ENCODE assay signal across 9 cellular contexts in the genomic region with DNA sequence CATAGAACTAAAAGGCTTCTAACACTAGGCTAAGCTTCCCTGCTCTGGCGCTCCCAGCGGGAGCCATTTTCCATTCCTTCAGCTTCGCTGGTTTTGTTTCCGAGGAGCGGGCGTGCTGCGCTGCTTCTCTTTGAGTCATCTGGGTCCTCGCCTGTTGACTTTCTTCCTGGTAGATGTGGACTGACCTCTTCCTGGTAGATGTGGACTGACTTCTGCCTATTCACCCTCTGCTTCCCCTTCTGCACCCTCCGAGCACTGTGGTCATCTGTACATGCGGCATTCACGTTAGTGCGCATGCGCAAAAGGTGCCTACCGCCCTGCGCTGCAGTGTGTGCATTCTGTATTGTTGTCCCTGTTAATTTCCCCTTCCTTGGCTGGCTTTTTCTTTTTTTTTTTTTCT. TPM values are rescaled to one million over a fixed set of nuclear protein-coding genes. Genes with fewer than 3 reads are reported as not detected.
DNase-seq lines count a peak whose midpoint lies in the region; ATAC-seq and TF ChIP-seq lines count a peak whose summit lies in the region.
"Had no signal": no experiment of that assay in that cellular context is flagged by ENCODE, and none has a peak within 500 bp of the region (broad histone marks: within the 10 kb centered on the region; RNA-seq: fewer than 3 reads in every experiment).

No MANE protein-coding gene starts in this region.

- CTCF ChIA-PET in Panc1 (lab: Charles Lee) = no interaction called here

- H3K4me1 ChIP-seq in Panc1 (ENCODE audit: control insufficient read depth, insufficient read depth, low read length) (peaks cover 10% of the 10 kb centered on the region; the same call in 1 of the 2 replicates), heart right ventricle (peaks cover 4 to 50% (median 41%) of the 10 kb centered on the region in 9 donors), osteoblast (ENCODE audit: insufficient read depth, low read length) (peaks cover 35% of the 10 kb centered on the region)

- H4K20me1 ChIP-seq in osteoblast (ENCODE audit: insufficient read depth, low read length) = no peaks in the 10 kb centered on the region

- H3K36me3 ChIP-seq in Panc1 (ENCODE audit: control insufficient read depth, insufficient read depth, low read length) (peaks cover 5% of the 10 kb centered on the region; the same call in 1 of the 2 replicates), heart right ventricle (peaks cover 0 to 16% (median 3%) of the 10 kb centered on the region in 9 donors), osteoblast (ENCODE audit: insufficient read depth, low read length) (peaks cover 10% of the 10 kb centered on the region), brain microvascular endothelial cell (replicated peaks) (peaks cover 5% of the 10 kb centered on the region)

- no peak for TF ChIP-seq CTCF in Panc1 (IDR thresholded peaks at IDR 0.05)
- no peak for TF ChIP-seq CTCF in heart right ventricle (IDR thresholded peaks at IDR 0.05)
- no peak for TF ChIP-seq CTCF in osteoblast (IDR thresholded peaks at IDR 0.05; ENCODE audit: extremely low read depth, low read depth, low read length)
- no peak for TF ChIP-seq CTCF in brain microvascular endothelial cell (IDR thresholded peaks at IDR 0.05; ENCODE audit: low read depth, low read length, missing control alignments)

- no TSS peak for BruUV-seq in Panc1 (replicated peaks; lab: Mats Ljungman, UMichigan)

- POLR2A ChIA-PET in Panc1 (lab: Charles Lee) = interaction anchor here (0.7 kb wide), 1 partner anchor 128 kb away, joined by 3 read pairs; no protein-coding TSS in a partner anchor

- H3K27me3 ChIP-seq in Panc1 (ENCODE audit: control insufficient read depth, insufficient read depth, low read length) = no peaks in the 10 kb centered on the region
- no peaks in the 10 kb centered on the region for H3K27me3 ChIP-seq in heart right ventricle
- H3K27me3 ChIP-seq in osteoblast (ENCODE audit: insufficient read depth, low read length) = no peaks in the 10 kb centered on the region
- H3K27me3 ChIP-seq in brain microvascular endothelial cell (replicated peaks) = no peaks in the 10 kb centered on the region

- no peaks in the 10 kb centered on the region for H3K79me2 ChIP-seq in osteoblast (ENCODE audit: insufficient read depth, low read length)

- 92 to 98% methylated on average over 15 of the region's 15 CpGs for WGBS in heart right ventricle, 2 donors

- intact Hi-C loops in Panc1 (cut with micrococcal nuclease; ENCODE audit: unreplicated experiment) (no loop called here), heart right ventricle (cut with DNase I) (loop anchor here in 1 of 10 donors (5.0 kb wide), 1 partner anchor 37 kb away; no protein-coding TSS in a partner anchor)

- no peak overlapping the region for H2AFZ ChIP-seq in osteoblast (ENCODE audit: low read length)

- no peak overlapping the region for H3K4me2 ChIP-seq in osteoblast (ENCODE audit: insufficient read depth, low read length)

- peak overlapping the region; percentile 39; the same call in 1 of the 2 replicates for H3K27ac ChIP-seq in Panc1 (ENCODE audit: low read length)
- peak overlapping the region in 9 of 10 donors; percentile 55 to 92 (median 86) for H3K27ac ChIP-seq in heart right ventricle
- H3K27ac ChIP-seq in osteoblast (ENCODE audit: low read depth, low read length) = peak overlapping the region; percentile 82
- no peak overlapping the region for H3K27ac ChIP-seq in brain microvascular endothelial cell

- ATAC-seq in Panc1 (no peak; the same call in 1 of the 2 replicates), heart right ventricle (peak; percentile 33 to 65 (median 52))

- in situ Hi-C loops in Panc1 (cut with HindIII; ENCODE audit: low pct_unique_long_range_greater_than_20kb, low sequenced_read_pairs) = no loop called here
- in situ Hi-C loops in brain microvascular endothelial cell (cut with HindIII; ENCODE audit: low pct_ligation_motif_present, low sequenced_read_pairs) = no loop called here

- peak; percentile 84 for DNase-seq in Ammon's horn (ENCODE audit: low spot score)
- DNase-seq in Panc1 (ENCODE audit: low read depth, low spot score) = no peak
- peak; percentile 58 to 62 for DNase-seq in heart right ventricle
- no peak for DNase-seq in osteoblast (ENCODE audit: insufficient read length, low spot score, missing footprints)
- no peak for DNase-seq in activated CD4-positive, CD25-positive, alpha-beta regulatory T cell treated with anti-CD3 and anti-CD28 coated beads, Interleukin-2, amount 50 U/mL, for 72 hours
- no peak for DNase-seq in brain microvascular endothelial cell
- DNase-seq in SHP77 (lab: John Stamatoyannopoulos, UW) = no peak
- no peak for DNase-seq in D341Med (ENCODE audit: low spot score)
- DNase-seq: activated gamma-delta T cell treated with Interleukin-2 at 50 U/mL for 16 hours had no signal

- H3K9me3 ChIP-seq in Panc1 (ENCODE audit: control insufficient read depth, insufficient read depth, low read depth, low read length) (no peaks in the 10 kb centered on the region), heart right ventricle (no peaks in the 10 kb centered on the region), osteoblast (ENCODE audit: low read depth, low read length) (no peaks in the 10 kb centered on the region)

- no peak overlapping the region for H3K4me3 ChIP-seq in Panc1 (ENCODE audit: low read depth in 2 of 2, low read length in 2 of 2)
- no peak overlapping the region for H3K4me3 ChIP-seq in heart right ventricle
- no peak overlapping the region for H3K4me3 ChIP-seq in osteoblast (ENCODE audit: insufficient read depth, low read length)
- H3K4me3 ChIP-seq in brain microvascular endothelial cell (ENCODE audit: low read depth, low read length) = no peak overlapping the region

RNA-seq across cellular contexts. Expression of gene SEC14L1, which starts 40.8 kb away (rescaled TPM):
- total RNA-seq in Panc1 (2021; ENCODE audit: unreplicated experiment) (279 TPM), heart right ventricle (10 to 100 TPM; 38.7 to 88.8 (median 55.3) TPM), osteoblast (53.6 and 71.3 TPM in 2 replicates)
- 156 TPM for polyA plus RNA-seq in Panc1 (2012; ENCODE audit: insufficient read length)
- polyA plus RNA-seq in heart right ventricle = 10 to 100 TPM; 36.1 to 42.3 TPM

Comparison
In these comparisons a context has a peak if more than half of its experiments do, and no peak if none do; other contexts are left out.
1. DNase-seq: peak in Ammon's horn (single experiment) and heart right ventricle (2 of 2); none in Panc1 (single experiment), osteoblast (single experiment), activated CD4-positive, CD25-positive, alpha-beta regulatory T cell treated with anti-CD3 and anti-CD28 coated beads, Interleukin-2, amount 50 U/mL, for 72 hours (single experiment), brain microvascular endothelial cell (single experiment), SHP77 (0 of 2) and D341Med (single experiment).